In genomic region chr3:4748701-4749378, GRCh38 we compare ENCODE assay signal across 1 cellular context.
A peak's percentile ranks its signal among the peaks of the same experiment; 100 is the strongest.
TF ChIP-seq lines count a peak whose summit lies in the region.

No MANE protein-coding gene starts in this region.

TF ChIP-seq in HepG2, 621 proteins besides CTCF, POLR2A, EP300 and RAD21 (continued from another document and continues in another):
- TF ChIP-seq ARID5B (CRISPR knock-in tag; IDR thresholded peaks at IDR 0.05), result peak; percentile 80; the same call in 1 of the 2 replicates
- TF ChIP-seq BRF2 (CRISPR knock-in tag; IDR thresholded peaks at IDR 0.05), result no peak
- TF ChIP-seq, protein P1, sequence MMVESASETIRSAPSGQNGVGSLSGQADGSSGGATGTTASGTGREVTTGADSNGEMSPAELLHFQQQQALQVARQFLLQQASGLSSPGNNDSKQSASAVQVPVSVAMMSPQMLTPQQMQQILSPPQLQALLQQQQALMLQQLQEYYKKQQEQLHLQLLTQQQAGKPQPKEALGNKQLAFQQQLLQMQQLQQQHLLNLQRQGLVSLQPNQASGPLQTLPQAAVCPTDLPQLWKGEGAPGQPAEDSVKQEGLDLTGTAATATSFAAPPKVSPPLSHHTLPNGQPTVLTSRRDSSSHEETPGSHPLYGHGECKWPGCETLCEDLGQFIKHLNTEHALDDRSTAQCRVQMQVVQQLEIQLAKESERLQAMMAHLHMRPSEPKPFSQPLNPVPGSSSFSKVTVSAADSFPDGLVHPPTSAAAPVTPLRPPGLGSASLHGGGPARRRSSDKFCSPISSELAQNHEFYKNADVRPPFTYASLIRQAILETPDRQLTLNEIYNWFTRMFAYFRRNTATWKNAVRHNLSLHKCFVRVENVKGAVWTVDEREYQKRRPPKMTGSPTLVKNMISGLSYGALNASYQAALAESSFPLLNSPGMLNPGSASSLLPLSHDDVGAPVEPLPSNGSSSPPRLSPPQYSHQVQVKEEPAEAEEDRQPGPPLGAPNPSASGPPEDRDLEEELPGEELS (CRISPR knock-in tag; IDR thresholded peaks at IDR 0.05), result no peak; the same call in 1 of the 2 replicates
- no peak for TF ChIP-seq THYN1 (CRISPR knock-in tag; IDR thresholded peaks at IDR 0.05; ENCODE audit: borderline replicate concordance, low read depth)
- no peak for TF ChIP-seq ZNF556 (CRISPR knock-in tag; IDR thresholded peaks at IDR 0.05; ENCODE audit: borderline replicate concordance)
- no peak for TF ChIP-seq TOPORS (CRISPR knock-in tag; IDR thresholded peaks at IDR 0.05)
- TF ChIP-seq XRCC5 (optimal IDR thresholded peaks at IDR 0.05; ENCODE audit: low read length), result no peak
- no peak for TF ChIP-seq ZFP36L1 (CRISPR knock-in tag; IDR thresholded peaks at IDR 0.05)
- TF ChIP-seq, protein P2, sequence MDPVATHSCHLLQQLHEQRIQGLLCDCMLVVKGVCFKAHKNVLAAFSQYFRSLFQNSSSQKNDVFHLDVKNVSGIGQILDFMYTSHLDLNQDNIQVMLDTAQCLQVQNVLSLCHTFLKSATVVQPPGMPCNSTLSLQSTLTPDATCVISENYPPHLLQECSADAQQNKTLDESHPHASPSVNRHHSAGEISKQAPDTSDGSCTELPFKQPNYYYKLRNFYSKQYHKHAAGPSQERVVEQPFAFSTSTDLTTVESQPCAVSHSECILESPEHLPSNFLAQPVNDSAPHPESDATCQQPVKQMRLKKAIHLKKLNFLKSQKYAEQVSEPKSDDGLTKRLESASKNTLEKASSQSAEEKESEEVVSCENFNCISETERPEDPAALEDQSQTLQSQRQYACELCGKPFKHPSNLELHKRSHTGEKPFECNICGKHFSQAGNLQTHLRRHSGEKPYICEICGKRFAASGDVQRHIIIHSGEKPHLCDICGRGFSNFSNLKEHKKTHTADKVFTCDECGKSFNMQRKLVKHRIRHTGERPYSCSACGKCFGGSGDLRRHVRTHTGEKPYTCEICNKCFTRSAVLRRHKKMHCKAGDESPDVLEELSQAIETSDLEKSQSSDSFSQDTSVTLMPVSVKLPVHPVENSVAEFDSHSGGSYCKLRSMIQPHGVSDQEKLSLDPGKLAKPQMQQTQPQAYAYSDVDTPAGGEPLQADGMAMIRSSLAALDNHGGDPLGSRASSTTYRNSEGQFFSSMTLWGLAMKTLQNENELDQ (CRISPR knock-in tag; IDR thresholded peaks at IDR 0.05; ENCODE audit: borderline replicate concordance), result no peak
- no peak for TF ChIP-seq NR1H2 (CRISPR knock-in tag; IDR thresholded peaks at IDR 0.05; ENCODE audit: borderline replicate concordance, low read depth)
- no peak for TF ChIP-seq FOXA1 (IDR thresholded peaks at IDR 0.05)
- TF ChIP-seq FOXA1 (CRISPR knock-in tag; IDR thresholded peaks at IDR 0.05), result 0 out of 2 replicates have a peak, but pooled peaks have one; percentile 13
- no peak for TF ChIP-seq ZFY (CRISPR knock-in tag; IDR thresholded peaks at IDR 0.05)
- TF ChIP-seq ZBTB25 (CRISPR knock-in tag; IDR thresholded peaks at IDR 0.05), result 0 out of 2 replicates have a peak, but pooled peaks have one; percentile 30
- no peak for TF ChIP-seq ATAD3A (CRISPR knock-in tag; IDR thresholded peaks at IDR 0.05)
- TF ChIP-seq, protein P3, sequence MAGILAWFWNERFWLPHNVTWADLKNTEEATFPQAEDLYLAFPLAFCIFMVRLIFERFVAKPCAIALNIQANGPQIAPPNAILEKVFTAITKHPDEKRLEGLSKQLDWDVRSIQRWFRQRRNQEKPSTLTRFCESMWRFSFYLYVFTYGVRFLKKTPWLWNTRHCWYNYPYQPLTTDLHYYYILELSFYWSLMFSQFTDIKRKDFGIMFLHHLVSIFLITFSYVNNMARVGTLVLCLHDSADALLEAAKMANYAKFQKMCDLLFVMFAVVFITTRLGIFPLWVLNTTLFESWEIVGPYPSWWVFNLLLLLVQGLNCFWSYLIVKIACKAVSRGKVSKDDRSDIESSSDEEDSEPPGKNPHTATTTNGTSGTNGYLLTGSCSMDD (CRISPR knock-in tag; IDR thresholded peaks at IDR 0.05), result no peak
- no peak for TF ChIP-seq SOX13 (IDR thresholded peaks at IDR 0.05)
- peak in 1 of 2 experiments; percentile 94; a peak in 2 of 4 replicates for TF ChIP-seq SOX13 (CRISPR knock-in tag; conservative IDR thresholded peaks at IDR 0.05 in 1 of 2, IDR thresholded peaks at IDR 0.05 in 1 of 2)
- no peak for TF ChIP-seq SMARCC2 (IDR thresholded peaks at IDR 0.05)
- peak; percentile 78 for TF ChIP-seq GATAD2A (CRISPR knock-in tag; IDR thresholded peaks at IDR 0.05)
- TF ChIP-seq HNF4G (IDR thresholded peaks at IDR 0.05; ENCODE audit: borderline replicate concordance, low read depth, low read length), result peak; percentile 64; the same call in 1 of the 2 replicates
- no peak for TF ChIP-seq HNF4G (CRISPR knock-in tag; IDR thresholded peaks at IDR 0.05; ENCODE audit: borderline replicate concordance, low read depth)
- no peak for TF ChIP-seq MTA3 (CRISPR knock-in tag; IDR thresholded peaks at IDR 0.05)
- TF ChIP-seq ZNF75D (CRISPR knock-in tag; IDR thresholded peaks at IDR 0.05; ENCODE audit: borderline replicate concordance), result no peak
- TF ChIP-seq ZKSCAN8 (CRISPR knock-in tag; IDR thresholded peaks at IDR 0.05; ENCODE audit: borderline replicate concordance), result no peak
- no peak for TF ChIP-seq ZNF761 (CRISPR knock-in tag; conservative IDR thresholded peaks at IDR 0.05)
- 0 out of 2 replicates have a peak, but pooled peaks have one; percentile 31 for TF ChIP-seq MIXL1 (CRISPR knock-in tag; IDR thresholded peaks at IDR 0.05)
- no peak for TF ChIP-seq ZNF607 (CRISPR knock-in tag; IDR thresholded peaks at IDR 0.05; ENCODE audit: borderline replicate concordance)
- no peak for TF ChIP-seq KDM5B (CRISPR knock-in tag; IDR thresholded peaks at IDR 0.05; ENCODE audit: borderline replicate concordance)
- TF ChIP-seq SATB2 (CRISPR knock-in tag; IDR thresholded peaks at IDR 0.05), result no peak
- TF ChIP-seq, protein P4, sequence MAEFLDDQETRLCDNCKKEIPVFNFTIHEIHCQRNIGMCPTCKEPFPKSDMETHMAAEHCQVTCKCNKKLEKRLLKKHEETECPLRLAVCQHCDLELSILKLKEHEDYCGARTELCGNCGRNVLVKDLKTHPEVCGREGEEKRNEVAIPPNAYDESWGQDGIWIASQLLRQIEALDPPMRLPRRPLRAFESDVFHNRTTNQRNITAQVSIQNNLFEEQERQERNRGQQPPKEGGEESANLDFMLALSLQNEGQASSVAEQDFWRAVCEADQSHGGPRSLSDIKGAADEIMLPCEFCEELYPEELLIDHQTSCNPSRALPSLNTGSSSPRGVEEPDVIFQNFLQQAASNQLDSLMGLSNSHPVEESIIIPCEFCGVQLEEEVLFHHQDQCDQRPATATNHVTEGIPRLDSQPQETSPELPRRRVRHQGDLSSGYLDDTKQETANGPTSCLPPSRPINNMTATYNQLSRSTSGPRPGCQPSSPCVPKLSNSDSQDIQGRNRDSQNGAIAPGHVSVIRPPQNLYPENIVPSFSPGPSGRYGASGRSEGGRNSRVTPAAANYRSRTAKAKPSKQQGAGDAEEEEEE (CRISPR knock-in tag; IDR thresholded peaks at IDR 0.05; ENCODE audit: borderline replicate concordance), result 0 out of 2 replicates have a peak, but pooled peaks have one; percentile 8
- TF ChIP-seq YEATS2 (CRISPR knock-in tag; IDR thresholded peaks at IDR 0.05; ENCODE audit: borderline replicate concordance), result no peak
- TF ChIP-seq CCAR2 (optimal IDR thresholded peaks at IDR 0.05; ENCODE audit: low read depth, low read length), result no peak
- no peak for TF ChIP-seq ZNF136 (CRISPR knock-in tag; IDR thresholded peaks at IDR 0.05; ENCODE audit: low read depth)
- TF ChIP-seq ZNF549 (CRISPR knock-in tag; IDR thresholded peaks at IDR 0.05), result no peak
- no peak for TF ChIP-seq TRIM24 (CRISPR knock-in tag; IDR thresholded peaks at IDR 0.05)
- 0 out of 2 replicates have a peak, but pooled peaks have one; percentile 40 for TF ChIP-seq FOXJ3 (CRISPR knock-in tag; IDR thresholded peaks at IDR 0.05; ENCODE audit: borderline replicate concordance)
- peak; percentile 35; the same call in 1 of the 2 replicates for TF ChIP-seq FOXO1 (CRISPR knock-in tag; IDR thresholded peaks at IDR 0.05)
- TF ChIP-seq ZNF788 (CRISPR knock-in tag; IDR thresholded peaks at IDR 0.05; ENCODE audit: borderline replicate concordance), result 0 out of 2 replicates have a peak, but pooled peaks have one; percentile 41
- no peak for TF ChIP-seq NFIB (CRISPR knock-in tag; IDR thresholded peaks at IDR 0.05; ENCODE audit: borderline replicate concordance)
- TF ChIP-seq KDM3A (CRISPR knock-in tag; IDR thresholded peaks at IDR 0.05; ENCODE audit: low read depth), result no peak
- TF ChIP-seq ZNF3 (CRISPR knock-in tag; IDR thresholded peaks at IDR 0.05), result no peak
- TF ChIP-seq, protein P5, sequence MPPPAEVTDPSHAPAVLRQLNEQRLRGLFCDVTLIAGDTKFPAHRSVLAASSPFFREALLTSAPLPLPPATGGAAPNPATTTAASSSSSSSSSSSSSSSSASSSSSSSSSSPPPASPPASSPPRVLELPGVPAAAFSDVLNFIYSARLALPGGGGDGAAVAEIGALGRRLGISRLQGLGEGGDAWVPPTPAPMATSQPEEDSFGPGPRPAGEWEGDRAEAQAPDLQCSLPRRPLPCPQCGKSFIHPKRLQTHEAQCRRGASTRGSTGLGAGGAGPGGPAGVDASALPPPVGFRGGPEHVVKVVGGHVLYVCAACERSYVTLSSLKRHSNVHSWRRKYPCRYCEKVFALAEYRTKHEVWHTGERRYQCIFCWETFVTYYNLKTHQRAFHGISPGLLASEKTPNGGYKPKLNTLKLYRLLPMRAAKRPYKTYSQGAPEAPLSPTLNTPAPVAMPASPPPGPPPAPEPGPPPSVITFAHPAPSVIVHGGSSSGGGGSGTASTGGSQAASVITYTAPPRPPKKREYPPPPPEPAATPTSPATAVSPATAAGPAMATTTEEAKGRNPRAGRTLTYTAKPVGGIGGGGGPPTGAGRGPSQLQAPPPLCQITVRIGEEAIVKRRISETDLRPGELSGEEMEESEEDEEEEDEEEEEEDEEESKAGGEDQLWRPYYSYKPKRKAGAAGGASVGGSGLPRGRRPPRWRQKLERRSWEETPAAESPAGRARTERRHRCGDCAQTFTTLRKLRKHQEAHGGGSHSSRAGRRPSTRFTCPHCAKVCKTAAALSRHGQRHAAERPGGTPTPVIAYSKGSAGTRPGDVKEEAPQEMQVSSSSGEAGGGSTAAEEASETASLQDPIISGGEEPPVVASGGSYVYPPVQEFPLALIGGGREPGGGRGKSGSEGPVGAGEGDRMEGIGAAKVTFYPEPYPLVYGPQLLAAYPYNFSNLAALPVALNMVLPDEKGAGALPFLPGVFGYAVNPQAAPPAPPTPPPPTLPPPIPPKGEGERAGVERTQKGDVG (CRISPR knock-in tag; IDR thresholded peaks at IDR 0.05; ENCODE audit: borderline replicate concordance), result peak; percentile 73; the same call in 1 of the 2 replicates
- TF ChIP-seq, protein P6, sequence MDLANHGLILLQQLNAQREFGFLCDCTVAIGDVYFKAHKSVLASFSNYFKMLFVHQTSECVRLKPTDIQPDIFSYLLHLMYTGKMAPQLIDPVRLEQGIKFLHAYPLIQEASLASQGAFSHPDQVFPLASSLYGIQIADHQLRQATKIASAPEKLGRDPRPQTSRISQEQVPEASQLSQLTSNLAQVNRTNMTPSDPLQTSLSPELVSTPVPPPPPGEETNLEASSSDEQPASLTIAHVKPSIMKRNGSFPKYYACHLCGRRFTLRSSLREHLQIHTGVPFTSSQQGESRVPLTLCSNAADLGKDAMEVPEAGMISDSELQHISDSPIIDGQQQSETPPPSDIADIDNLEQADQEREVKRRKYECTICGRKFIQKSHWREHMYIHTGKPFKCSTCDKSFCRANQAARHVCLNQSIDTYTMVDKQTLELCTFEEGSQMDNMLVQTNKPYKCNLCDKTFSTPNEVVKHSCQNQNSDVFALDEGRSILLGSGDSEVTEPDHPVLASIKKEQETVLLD (CRISPR knock-in tag; IDR thresholded peaks at IDR 0.05; ENCODE audit: low read depth), result no peak
